Comparison of ENCODE assay signal across 8 cellular contexts in genomic region chr17:77454560-77455095, GRCh38.
DNase-seq lines count a peak whose midpoint lies in the region; ATAC-seq and TF ChIP-seq lines count a peak whose summit lies in the region.
"Had no signal": no experiment of that assay in that cellular context is flagged by ENCODE, and none has a peak within 500 bp of the region (broad histone marks: within the 10 kb centered on the region; RNA-seq: fewer than 3 reads in every experiment).

No MANE protein-coding gene starts in this region.

- H3K27ac ChIP-seq in HUES48 (ENCODE audit: low read depth, low read length) (peak overlapping the region; percentile 61), hepatocyte (peak overlapping the region; percentile 100)

- TF ChIP-seq CTCF in activated CD8-positive, alpha-beta T cell treated with anti-CD3 and anti-CD28 coated beads for 36 hours (IDR thresholded peaks at IDR 0.05): no peak
- TF ChIP-seq CTCF in hepatocyte (IDR thresholded peaks at IDR 0.05; ENCODE audit: poor library complexity): no peak

- intact Hi-C loops in activated CD8-positive, alpha-beta T cell treated with anti-CD3 and anti-CD28 coated beads for 36 hours (cut with micrococcal nuclease): loop anchor here (5.0 kb wide), 1 partner anchor 52 kb away; no protein-coding TSS in a partner anchor

- H3K9me3 Mint-ChIP-seq in activated CD8-positive, alpha-beta T cell treated with anti-CD3 and anti-CD28 coated beads for 36 hours: no peaks in the 10 kb centered on the region
- H3K9me3 Mint-ChIP-seq in stimulated activated effector memory CD8-positive, alpha-beta T cell treated with anti-CD3 and anti-CD28 coated beads, Interleukin-12 subunit alpha, Interleukin-12 subunit beta, amount 100 ng/mL, for 72 hours: no peaks in the 10 kb centered on the region

- H3K4me3 Mint-ChIP-seq in activated CD8-positive, alpha-beta T cell treated with anti-CD3 and anti-CD28 coated beads for 36 hours: peak overlapping the region; percentile 84
- peak overlapping the region; percentile 86 for H3K4me3 Mint-ChIP-seq in stimulated activated effector memory CD8-positive, alpha-beta T cell treated with anti-CD3 and anti-CD28 coated beads, Interleukin-12 subunit alpha, Interleukin-12 subunit beta, amount 100 ng/mL, for 72 hours

- ATAC-seq in activated CD8-positive, alpha-beta T cell treated with anti-CD3 and anti-CD28 coated beads for 36 hours: no peak
- no peak for ATAC-seq in stimulated activated effector memory CD8-positive, alpha-beta T cell treated with anti-CD3 and anti-CD28 coated beads, Interleukin-12 subunit alpha, Interleukin-12 subunit beta, amount 100 ng/mL, for 72 hours
- ATAC-seq in HG03045 (IDR thresholded peaks at IDR 0.05; ENCODE audit: unreplicated experiment): no peak

- H3K27ac Mint-ChIP-seq in activated CD8-positive, alpha-beta T cell treated with anti-CD3 and anti-CD28 coated beads for 36 hours: peak overlapping the region; percentile 96
- peak overlapping the region; percentile 98 for H3K27ac Mint-ChIP-seq in stimulated activated effector memory CD8-positive, alpha-beta T cell treated with anti-CD3 and anti-CD28 coated beads, Interleukin-12 subunit alpha, Interleukin-12 subunit beta, amount 100 ng/mL, for 72 hours

- H3K36me3 ChIP-seq in HUES48 (ENCODE audit: control insufficient read depth, insufficient read depth, low read length) (no peaks in the 10 kb centered on the region), hepatocyte (replicated peaks; ENCODE audit: insufficient read depth, low read depth) (no peaks in the 10 kb centered on the region)

- H3K9ac ChIP-seq in HUES48 (ENCODE audit: low read depth, low read length): no peak overlapping the region

- peaks cover 9% of the 10 kb centered on the region for H3K4me1 Mint-ChIP-seq in activated CD8-positive, alpha-beta T cell treated with anti-CD3 and anti-CD28 coated beads for 36 hours (ENCODE audit: low read depth)
- peaks cover 77% of the 10 kb centered on the region for H3K4me1 Mint-ChIP-seq in stimulated activated effector memory CD8-positive, alpha-beta T cell treated with anti-CD3 and anti-CD28 coated beads, Interleukin-12 subunit alpha, Interleukin-12 subunit beta, amount 100 ng/mL, for 72 hours

- no peaks in the 10 kb centered on the region for H3K27me3 Mint-ChIP-seq in activated CD8-positive, alpha-beta T cell treated with anti-CD3 and anti-CD28 coated beads for 36 hours

- peak; percentile 36 for DNase-seq in activated CD8-positive, alpha-beta T cell treated with anti-CD3 and anti-CD28 coated beads for 36 hours
- DNase-seq in hepatocyte (ENCODE audit: low spot score) (no peak), A172 (ENCODE audit: low spot score) (no peak), AG08396 (ENCODE audit: low spot score) (no peak)
- no peak for DNase-seq in stimulated activated effector memory CD8-positive, alpha-beta T cell treated with anti-CD3 and anti-CD28 coated beads, Interleukin-12 subunit alpha, Interleukin-12 subunit beta, amount 100 ng/mL, for 72 hours (ENCODE audit: low spot score in 2 of 2)
- DNase-seq: hippocampal formation had no signal

- H3K79me2 ChIP-seq in hepatocyte: peaks cover 93% of the 10 kb centered on the region

- H3K9me3 ChIP-seq in HUES48 (ENCODE audit: control insufficient read depth, insufficient read depth, low read length) (no peaks in the 10 kb centered on the region), hepatocyte (ENCODE audit: low read depth) (no peaks in the 10 kb centered on the region)

- no peaks in the 10 kb centered on the region for H3K9me2 ChIP-seq in hepatocyte (replicated peaks; ENCODE audit: insufficient read depth)

- POLR2A ChIA-PET in activated CD8-positive, alpha-beta T cell treated with anti-CD3 and anti-CD28 coated beads for 36 hours (lab: Charles Lee): interaction anchor here (0.8 to 16.3 kb wide), 16 partner anchors 8 to 721 kb away, joined by 3 to 410 read pairs (median 6); no protein-coding TSS in a partner anchor

- peaks cover 66% of the 10 kb centered on the region for H4K20me1 ChIP-seq in hepatocyte (ENCODE audit: insufficient read depth, poor library complexity, severe bottlenecking)

- no peaks in the 10 kb centered on the region for H3K27me3 ChIP-seq in HUES48 (ENCODE audit: control insufficient read depth, insufficient read depth, low read length)
- H3K27me3 ChIP-seq in hepatocyte: no peaks in the 10 kb centered on the region

- H3K4me3 ChIP-seq in HUES48 (ENCODE audit: low read depth, low read length): no peak overlapping the region
- H3K4me3 ChIP-seq in hepatocyte: no peak overlapping the region

- CTCF ChIA-PET in activated CD8-positive, alpha-beta T cell treated with anti-CD3 and anti-CD28 coated beads for 36 hours (lab: Charles Lee): interaction anchor here (0.8 to 8.1 kb wide), 10 partner anchors 10 to 122 kb away, joined by 3 to 70 read pairs (median 5); no protein-coding TSS in a partner anchor

- WGBS in hepatocyte (ENCODE audit: low lambda C conversion rate, missing lambda C conversion rate): 50% methylated on average over 15 of the region's 17 CpGs

- H2AFZ ChIP-seq in hepatocyte: no peak overlapping the region

- H3K4me1 ChIP-seq in HUES48 (ENCODE audit: control insufficient read depth, insufficient read depth, low read length) (peaks cover 37% of the 10 kb centered on the region), hepatocyte (ENCODE audit: insufficient read depth) (peaks cover 75% of the 10 kb centered on the region)

- H3K4me2 ChIP-seq in hepatocyte: peak overlapping the region; percentile 96

- peaks cover 92% of the 10 kb centered on the region for H3K36me3 Mint-ChIP-seq in activated CD8-positive, alpha-beta T cell treated with anti-CD3 and anti-CD28 coated beads for 36 hours (ENCODE audit: low read depth)
- peaks cover 98% of the 10 kb centered on the region for H3K36me3 Mint-ChIP-seq in stimulated activated effector memory CD8-positive, alpha-beta T cell treated with anti-CD3 and anti-CD28 coated beads, Interleukin-12 subunit alpha, Interleukin-12 subunit beta, amount 100 ng/mL, for 72 hours
